In genomic region chrX:129982300-129983246, GRCh38 we compare ENCODE assay signal across 1 cellular context.
A peak's percentile ranks its signal among the peaks of the same experiment; 100 is the strongest.
TF ChIP-seq lines count a peak whose summit lies in the region.

BCORL1 (plus strand) TSS chrX:129982635; CDS start chrX:130005232, 22,597 bp downstream.

TF ChIP-seq in HepG2, 621 proteins besides CTCF, POLR2A, EP300 and RAD21 (continued from another document and continues in another):
- no peak for TF ChIP-seq ZBED4 (CRISPR knock-in tag; IDR thresholded peaks at IDR 0.05; ENCODE audit: borderline replicate concordance)
- no peak for TF ChIP-seq EHMT2 (IDR thresholded peaks at IDR 0.05; ENCODE audit: borderline replicate concordance, low read depth, low read length)
- TF ChIP-seq NFKB2 (CRISPR knock-in tag; IDR thresholded peaks at IDR 0.05; ENCODE audit: borderline replicate concordance): 0 out of 2 replicates have a peak, but pooled peaks have one; percentile 19
- no peak for TF ChIP-seq JUN (CRISPR knock-in tag; IDR thresholded peaks at IDR 0.05)
- TF ChIP-seq POLR2AphosphoS5 (IDR thresholded peaks at IDR 0.05; ENCODE audit: low read depth, low read length): peak; percentile 81
- peak; percentile 61 for TF ChIP-seq DRAP1 (CRISPR knock-in tag; IDR thresholded peaks at IDR 0.05)
- peak; percentile 88 for TF ChIP-seq HCFC1 (IDR thresholded peaks at IDR 0.05; ENCODE audit: low read depth, low read length)
- peak; percentile 64; the same call in 1 of the 2 replicates for TF ChIP-seq ARID4A (CRISPR knock-in tag; IDR thresholded peaks at IDR 0.05; ENCODE audit: borderline replicate concordance)
- TF ChIP-seq ZNF335 (CRISPR knock-in tag; IDR thresholded peaks at IDR 0.05): no peak
- TF ChIP-seq ZBTB44 (CRISPR knock-in tag; IDR thresholded peaks at IDR 0.05): no peak
- TF ChIP-seq YY1 (IDR thresholded peaks at IDR 0.05; ENCODE audit: insufficient read depth, insufficient replicate concordance, low read depth, low read length): peak; percentile 19
- TF ChIP-seq UBTF (CRISPR knock-in tag; IDR thresholded peaks at IDR 0.05): peak; percentile 43
- peak; percentile 88 for TF ChIP-seq HNRNPK (IDR thresholded peaks at IDR 0.05; ENCODE audit: low read depth, low read length, poor library complexity, severe bottlenecking)
- TF ChIP-seq CREM (IDR thresholded peaks at IDR 0.05): peak; percentile 78
- no peak for TF ChIP-seq CREM (CRISPR knock-in tag; IDR thresholded peaks at IDR 0.05)
- TF ChIP-seq MYC (CRISPR knock-in tag; IDR thresholded peaks at IDR 0.05; ENCODE audit: borderline replicate concordance): peak; percentile 30; the same call in 1 of the 2 replicates
- TF ChIP-seq HNRNPLL (IDR thresholded peaks at IDR 0.05; ENCODE audit: low read depth, low read length, poor library complexity, severe bottlenecking): peak; percentile 42
- no peak for TF ChIP-seq TP53 (CRISPR knock-in tag; conservative IDR thresholded peaks at IDR 0.05)
- no peak for TF ChIP-seq KDM5B (CRISPR knock-in tag; IDR thresholded peaks at IDR 0.05; ENCODE audit: borderline replicate concordance)
- TF ChIP-seq ZNF687 (CRISPR knock-in tag; IDR thresholded peaks at IDR 0.05): peak; percentile 68
- peak; percentile 28; the same call in 1 of the 2 replicates for TF ChIP-seq REPIN1 (CRISPR knock-in tag; IDR thresholded peaks at IDR 0.05; ENCODE audit: borderline replicate concordance, low read depth)
- TF ChIP-seq TFAP4 (IDR thresholded peaks at IDR 0.05; ENCODE audit: borderline replicate concordance, low read depth): no peak
- TF ChIP-seq SALL1 (CRISPR knock-in tag; IDR thresholded peaks at IDR 0.05): peak; percentile 35
- 0 out of 2 replicates have a peak, but pooled peaks have one; percentile 31 for TF ChIP-seq ZSCAN21 (CRISPR knock-in tag; IDR thresholded peaks at IDR 0.05; ENCODE audit: borderline replicate concordance)
- peak; percentile 48 for TF ChIP-seq HOXA3 (CRISPR knock-in tag; IDR thresholded peaks at IDR 0.05)
- no peak for TF ChIP-seq SMAD1 (CRISPR knock-in tag; IDR thresholded peaks at IDR 0.05; ENCODE audit: borderline replicate concordance, low read depth)
- peak; percentile 43; the same call in 1 of the 2 replicates for TF ChIP-seq ZNF710 (CRISPR knock-in tag; IDR thresholded peaks at IDR 0.05; ENCODE audit: borderline replicate concordance)
- TF ChIP-seq CSRNP1 (CRISPR knock-in tag; IDR thresholded peaks at IDR 0.05): peak; percentile 43; the same call in 1 of the 2 replicates
